In the genomic region with DNA sequence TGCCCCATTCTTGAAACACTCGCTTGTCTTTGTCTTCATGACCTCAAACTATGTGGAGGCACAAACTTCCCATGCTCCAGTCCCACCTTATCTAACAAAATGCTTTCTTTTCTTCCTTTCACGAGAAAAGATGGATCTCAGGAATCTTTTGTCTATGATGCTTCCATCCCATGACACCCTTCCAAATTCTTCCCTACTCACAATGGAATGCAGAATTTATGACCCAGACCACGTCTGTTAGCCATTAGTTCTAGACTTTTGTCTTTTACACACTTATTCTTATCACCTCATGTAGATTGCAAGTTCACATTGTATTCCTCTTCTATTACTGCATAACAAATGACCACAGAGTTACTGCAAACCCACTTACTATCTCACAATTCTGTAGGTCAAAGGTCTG, we compare ENCODE assay signal across 19 cellular contexts. TPM values are rescaled to one million over a fixed set of nuclear protein-coding genes. Genes with fewer than 3 reads are reported as not detected.
"Had no signal": no experiment of that assay in that cellular context is flagged by ENCODE, and none has a peak within 500 bp of the region (broad histone marks: within the 10 kb centered on the region; RNA-seq: fewer than 3 reads in every experiment).

No MANE protein-coding gene starts in this region.

- ATAC-seq: effector memory CD8-positive, alpha-beta T cell; foreskin keratinocyte; psoas muscle; sciatic nerve had no signal

- H3K27me3 ChIP-seq: esophagus muscularis mucosa, foreskin keratinocyte had no signal

- H3K27ac ChIP-seq: epithelial cell of prostate, esophagus muscularis mucosa, foreskin keratinocyte, hepatocyte, psoas muscle, skin epidermis had no signal

- H3K36me3 ChIP-seq: esophagus muscularis mucosa had no signal

- H3K4me3 ChIP-seq: esophagus muscularis mucosa, hepatocyte, psoas muscle, skin epidermis had no signal

- DNase-seq: effector memory CD8-positive, alpha-beta T cell; foreskin keratinocyte; kidney glomerular epithelial cell; mesendoderm; naive B cell; psoas muscle; retina; stimulated activated CD4-positive, alpha-beta T cell treated with anti-CD3 and anti-CD28 coated beads, Interleukin-2, amount 100 ng/mL, for 24 hours; stimulated activated CD4-positive, alpha-beta T cell treated with anti-CD3 and anti-CD28 coated beads, Interleukin-4, amount 100 ng/mL, for 4 hours; stimulated activated naive CD4-positive, alpha-beta T cell treated with Interleukin-2 at 50 U/mL for 16 hours; trophoblast cell had no signal

- H3K4me1 ChIP-seq: foreskin keratinocyte, psoas muscle had no signal

- H3K9me3 ChIP-seq: esophagus muscularis mucosa, psoas muscle had no signal

RNA-seq across cellular contexts. Expression of a gene that starts 24.2 kb away (rescaled TPM):
- total RNA-seq: foreskin keratinocyte, lung microvascular endothelial cell, omental fat pad, psoas muscle had no signal
- polyA plus RNA-seq: foreskin keratinocyte, hepatocyte, liver had no signal
